Comparison of ENCODE assay signal across 8 cellular contexts in the genomic region with DNA sequence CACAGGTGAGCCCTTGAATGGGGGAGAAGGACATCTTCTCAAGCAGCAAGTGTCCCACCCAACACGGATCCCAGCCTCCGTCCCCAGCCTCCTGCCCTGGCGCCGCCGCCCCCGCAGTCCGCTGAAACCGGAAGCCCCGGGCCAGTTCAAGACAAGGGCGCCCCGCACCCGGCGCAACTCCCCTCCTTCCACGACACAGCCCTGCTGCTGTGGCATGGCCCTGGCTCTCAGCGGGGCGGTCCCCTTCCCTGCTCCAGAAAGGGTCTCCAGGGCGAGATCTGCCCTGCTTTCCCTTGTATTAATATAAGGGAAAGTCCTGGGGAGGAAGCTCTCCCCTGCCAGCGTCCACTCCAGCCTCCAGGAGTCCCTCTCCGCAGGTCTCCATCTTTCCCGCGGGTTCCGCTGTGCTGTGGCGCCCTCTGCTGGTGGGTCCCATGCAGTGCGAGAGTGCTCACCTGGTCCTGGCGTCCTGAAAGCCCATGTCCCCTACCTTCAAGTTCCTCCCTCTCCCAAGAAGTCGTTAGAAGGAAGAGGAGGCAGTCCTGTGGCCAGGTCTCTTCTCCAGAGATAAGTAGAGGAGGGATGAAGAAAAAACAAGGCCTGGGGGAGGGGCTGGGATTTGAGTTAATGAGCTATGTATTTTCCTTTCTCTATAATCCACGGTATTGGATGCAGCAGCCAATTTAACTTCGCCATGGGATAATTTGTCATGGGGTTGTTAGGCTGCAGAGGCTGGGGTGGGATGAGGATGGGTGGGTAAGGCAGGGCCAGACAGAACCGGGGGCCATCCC.
DNase-seq lines count a peak whose midpoint lies in the region; ATAC-seq, FAIRE-seq and TF ChIP-seq lines count a peak whose summit lies in the region.

No MANE protein-coding gene starts in this region.

- H3K4me3 Mint-ChIP-seq in activated naive CD8-positive, alpha-beta T cell treated with anti-CD3 and anti-CD28 coated beads for 36 hours = no peak overlapping the region

- no peaks in the 10 kb centered on the region for H3K4me1 Mint-ChIP-seq in activated naive CD8-positive, alpha-beta T cell treated with anti-CD3 and anti-CD28 coated beads for 36 hours

- H3K9me3 Mint-ChIP-seq in activated naive CD8-positive, alpha-beta T cell treated with anti-CD3 and anti-CD28 coated beads for 36 hours = peaks cover 3% of the 10 kb centered on the region

- H3K27me3 Mint-ChIP-seq in activated naive CD8-positive, alpha-beta T cell treated with anti-CD3 and anti-CD28 coated beads for 36 hours = peaks cover 34% of the 10 kb centered on the region

- POLR2A ChIA-PET in RWPE1 (lab: Yijun Ruan, JAX; ENCODE audit: low non-redundant PET) = no interaction called here

- TF ChIP-seq CTCF in RWPE1 (conservative IDR thresholded peaks at IDR 0.05; ENCODE audit: low read depth) = peak; percentile 70

- ATAC-seq in HG03378 (IDR thresholded peaks at IDR 0.05; ENCODE audit: unreplicated experiment) (no peak), HG02938 (IDR thresholded peaks at IDR 0.05; ENCODE audit: unreplicated experiment) (no peak)

- H3K36me3 Mint-ChIP-seq in activated naive CD8-positive, alpha-beta T cell treated with anti-CD3 and anti-CD28 coated beads for 36 hours = peaks cover 4% of the 10 kb centered on the region

- no peak for FAIRE-seq in HTR-8/SVneo (lab: Jason Lieb, UNC)

- H3K27ac Mint-ChIP-seq in activated naive CD8-positive, alpha-beta T cell treated with anti-CD3 and anti-CD28 coated beads for 36 hours = no peak overlapping the region

- CTCF ChIA-PET in RWPE1 (lab: Yijun Ruan, JAX) = interaction anchor here (0.6 to 0.7 kb wide), 3 partner anchors 531 to 549 kb away, joined by 3 to 5 read pairs (median 5); no protein-coding TSS in a partner anchor

- DNase-seq in COR-L47 (lab: John Stamatoyannopoulos, UW) (peak; percentile 61), HTR-8/SVneo (ENCODE audit: insufficient read length, low spot score) (peak; percentile 42), RWPE1 (ENCODE audit: low spot score) (no peak), iPS-NIHi7 (ENCODE audit: extremely low spot score) (peak; percentile 91)
- DNase-seq in activated naive CD8-positive, alpha-beta T cell treated with anti-CD3 and anti-CD28 coated beads for 36 hours = peak; percentile 52
- DNase-seq in stimulated activated CD8-positive, alpha-beta memory T cell treated with anti-CD3 and anti-CD28 coated beads, Interleukin-7, amount 100 ng/mL, for 24 hours (ENCODE audit: low read depth) = peak; percentile 33

- H3K27ac ChIP-seq in RWPE1 = no peak overlapping the region
